Comparison of ENCODE assay signal across 8 cellular contexts in genomic region chr17:43006639-43007551, GRCh38. TPM values are rescaled to one million over a fixed set of nuclear protein-coding genes. Genes with fewer than 3 reads are reported as not detected.
DNase-seq lines count a peak whose midpoint lies in the region; ATAC-seq, FAIRE-seq and TF ChIP-seq lines count a peak whose summit lies in the region.

IFI35 (plus strand) TSS chr17:43006784; CDS start chr17:43006948, 164 bp downstream.

- H3K36me3 Mint-ChIP-seq in neural progenitor cell = peaks cover 11% of the 10 kb centered on the region

- H3K79me2 ChIP-seq in neural progenitor cell (ENCODE audit: low read depth) = no peaks in the 10 kb centered on the region

- peak within 1 kb of the TSS; percentile 91 for H2AFZ ChIP-seq in neural progenitor cell (replicated peaks)

- peaks cover 5% of the 10 kb centered on the region for H3K4me1 Mint-ChIP-seq in neural progenitor cell

- H3K9me3 Mint-ChIP-seq in neural progenitor cell = no peaks in the 10 kb centered on the region

- peak within 1 kb of the TSS; percentile 72 for H3K4me2 ChIP-seq in neural progenitor cell

- peak within 1 kb of the TSS; percentile 46 for H3K4me3 Mint-ChIP-seq in neural progenitor cell

- H3K27ac ChIP-seq in neural progenitor cell = no peak within 1 kb of the TSS

- H3K4me1 ChIP-seq in neural progenitor cell = peaks cover 4% of the 10 kb centered on the region

- peak within 1 kb of the TSS; percentile 69 for H3K4me3 ChIP-seq in AG10803 (ENCODE audit: low read length)
- H3K4me3 ChIP-seq in neural progenitor cell = peak within 1 kb of the TSS; percentile 40

- no peak within 1 kb of the TSS for H3K9ac ChIP-seq in neural progenitor cell

- no peak for FAIRE-seq in HTR-8/SVneo (lab: Jason Lieb, UNC)

- DNase-seq in AG10803 (ENCODE audit: low read depth) (peak; percentile 79), HTR-8/SVneo (ENCODE audit: insufficient read length, low spot score) (peak; percentile 90), SHP77 treated with DMSO at 0.1 percent for 48 hours (lab: John Stamatoyannopoulos, UW) (peak; percentile 26), fibroblast of the conjunctiva (ENCODE audit: low read depth) (peak; percentile 75), neural progenitor cell (ENCODE audit: low spot score) (peak; percentile 65), stromal cell of bone marrow (ENCODE audit: low read depth) (peak; percentile 79)
- DNase-seq in activated effector memory CD4-positive, alpha-beta T cell treated with anti-CD3 and anti-CD28 coated beads, Interleukin-2, amount 50 U/mL, for 16 hours = peak; percentile 95

- peak within 1 kb of the TSS; percentile 66 for H3K27ac Mint-ChIP-seq in neural progenitor cell

- H3K27me3 ChIP-seq in neural progenitor cell = no peaks in the 10 kb centered on the region

- peaks cover 2% of the 10 kb centered on the region for H3K27me3 Mint-ChIP-seq in neural progenitor cell (ENCODE audit: insufficient read depth, low read depth)

- peak; percentile 41 for TF ChIP-seq CTCF in AG10803 (conservative IDR thresholded peaks at IDR 0.05; ENCODE audit: low read length)
- peak; percentile 32 for TF ChIP-seq CTCF in neural progenitor cell (IDR thresholded peaks at IDR 0.05)

- H4K20me1 ChIP-seq in neural progenitor cell (ENCODE audit: low read depth) = peaks cover 7% of the 10 kb centered on the region

- H3K9me3 ChIP-seq in neural progenitor cell (ENCODE audit: low read depth) = no peaks in the 10 kb centered on the region

- peak; percentile 90 for ATAC-seq in GM19023 (IDR thresholded peaks at IDR 0.05; ENCODE audit: unreplicated experiment)

- H3F3A ChIP-seq in neural progenitor cell (ENCODE audit: low read depth) = peaks cover 41% of the 10 kb centered on the region

- H3K36me3 ChIP-seq in neural progenitor cell = peaks cover 6% of the 10 kb centered on the region

RNA-seq across cellular contexts. Expression of gene IFI35, which starts in this region (rescaled TPM):
- 0.96 TPM in 1 of 2 replicates, not detected in the other for total RNA-seq in neural progenitor cell (ENCODE audit: low replicate concordance)

Comparison
In these comparisons a context has a peak if more than half of its experiments do, and no peak if none do; other contexts are left out.
1. Peak in DNase-seq, H3K4me3 ChIP-seq and H3K4me2 ChIP-seq in neural progenitor cell; RNA of the gene not detected or under 1 TPM.
2. DNase-seq: peak in every context shown above with its lines; median percentile 95 in activated effector memory CD4-positive, alpha-beta T cell treated with anti-CD3 and anti-CD28 coated beads, Interleukin-2, amount 50 U/mL, for 16 hours; 90 in HTR-8/SVneo; 79 in AG10803; 79 in stromal cell of bone marrow; 75 in fibroblast of the conjunctiva; 65 in neural progenitor cell; 26 in SHP77 treated with DMSO at 0.1 percent for 48 hours.